In genomic region chr4:79141530-79141929, GRCh38 we compare ENCODE assay signal across 16 cellular contexts.
DNase-seq lines count a peak whose midpoint lies in the region; ATAC-seq lines count a peak whose summit lies in the region.
"Had no signal": no experiment of that assay in that cellular context is flagged by ENCODE, and none has a peak within 500 bp of the region (broad histone marks: within the 10 kb centered on the region; RNA-seq: fewer than 3 reads in every experiment).

No MANE protein-coding gene starts in this region.

- DNase-seq in stimulated activated naive CD8-positive, alpha-beta T cell treated with anti-CD3 and anti-CD28 coated beads, Interleukin-15, amount 100 ng/mL, for 72 hours = no peak
- no peak for DNase-seq in stimulated activated naive CD8-positive, alpha-beta T cell treated with anti-CD3 and anti-CD28 coated beads, Interleukin-15, Interleukin-2, amounts not matched to agents 100 U/mL and 50 U/mL, for 24 hours
- DNase-seq in astrocyte of the hippocampus (ENCODE audit: low read depth, low spot score) (peak; percentile 65), iPS-NIHi7 (ENCODE audit: extremely low spot score) (peak; percentile 80), NOMO-1 treated with dmso at 0.1 percent for 144 hours (lab: John Stamatoyannopoulos, UW; ENCODE audit: unreplicated experiment) (no peak), COLO829 (ENCODE audit: low spot score) (no peak), Karpas-422 (no peak), NCI-H1417 (lab: John Stamatoyannopoulos, UW) (no peak)
- DNase-seq: activated B cell treated with CpG ODN at 0.5 μM for 24 hours; activated gamma-delta T cell treated with Interleukin-2 at 50 U/mL for 16 hours; dermis blood vessel endothelial cell; GDM1; NCI-H1436 treated with DMSO at 0.1 percent for 48 hours; nucleus accumbens; stimulated activated CD4-positive, alpha-beta T cell treated with anti-CD3 and anti-CD28 coated beads, Interleukin-1b, Interleukin-23, amount 100 ng/mL, for 48 hours had no signal

- no peaks in the 10 kb centered on the region for H3K4me1 Mint-ChIP-seq in stimulated activated naive CD8-positive, alpha-beta T cell treated with anti-CD3 and anti-CD28 coated beads, Interleukin-15, amount 100 ng/mL, for 72 hours
- H3K4me1 Mint-ChIP-seq: activated B cell treated with CpG ODN at 0.5 μM for 24 hours had no signal

- no peaks in the 10 kb centered on the region for H3K79me2 ChIP-seq in Karpas-422 (ENCODE audit: low read length)

- no peaks in the 10 kb centered on the region for H3K27me3 ChIP-seq in Karpas-422 (ENCODE audit: low read length)

- H4K20me1 ChIP-seq in Karpas-422 (ENCODE audit: insufficient read depth, low read depth, low read length) = no peaks in the 10 kb centered on the region

- no peak overlapping the region for H3K27ac ChIP-seq in Karpas-422 (ENCODE audit: low read length)

- H3K9me3 Mint-ChIP-seq in stimulated activated naive CD8-positive, alpha-beta T cell treated with anti-CD3 and anti-CD28 coated beads, Interleukin-15, amount 100 ng/mL, for 72 hours = peaks cover 0 to 6% of the 10 kb centered on the region in 2 donors

- no peaks in the 10 kb centered on the region for H3K36me3 ChIP-seq in Karpas-422 (ENCODE audit: insufficient read depth, low read length)
- H3K36me3 ChIP-seq: HAP-1 had no signal

- H3K9me3 ChIP-seq in Karpas-422 (ENCODE audit: low read length) = no peaks in the 10 kb centered on the region
- H3K9me3 ChIP-seq: HAP-1 had no signal

- no peak overlapping the region for H3K4me3 Mint-ChIP-seq in stimulated activated naive CD8-positive, alpha-beta T cell treated with anti-CD3 and anti-CD28 coated beads, Interleukin-15, amount 100 ng/mL, for 72 hours
- H3K4me3 Mint-ChIP-seq: activated B cell treated with CpG ODN at 0.5 μM for 24 hours had no signal

- no peak overlapping the region for H3K4me2 ChIP-seq in Karpas-422 (ENCODE audit: low read depth, low read length, poor library complexity, severe bottlenecking)

- H3K9ac ChIP-seq in Karpas-422 (ENCODE audit: low read length) = no peak overlapping the region

- ATAC-seq in stimulated activated naive CD8-positive, alpha-beta T cell treated with anti-CD3 and anti-CD28 coated beads, Interleukin-15, amount 100 ng/mL, for 72 hours = peak; percentile 31
- ATAC-seq in stimulated activated naive CD8-positive, alpha-beta T cell treated with anti-CD3 and anti-CD28 coated beads, Interleukin-15, Interleukin-2, amounts not matched to agents 100 U/mL and 50 U/mL, for 24 hours = no peak

- H3K9me2 ChIP-seq in Karpas-422 (replicated peaks; ENCODE audit: insufficient read depth, low read length) = no peaks in the 10 kb centered on the region

- H2AFZ ChIP-seq in Karpas-422 (ENCODE audit: low read length) = no peak overlapping the region

- H3K4me3 ChIP-seq in Karpas-422 (ENCODE audit: low read length) = no peak overlapping the region
- H3K4me3 ChIP-seq: HAP-1 had no signal

- no peaks in the 10 kb centered on the region for H3K4me1 ChIP-seq in Karpas-422 (ENCODE audit: low read length)
- H3K4me1 ChIP-seq: HAP-1 had no signal

- H3K27ac Mint-ChIP-seq in stimulated activated naive CD8-positive, alpha-beta T cell treated with anti-CD3 and anti-CD28 coated beads, Interleukin-15, amount 100 ng/mL, for 72 hours = no peak overlapping the region
- H3K27ac Mint-ChIP-seq: activated B cell treated with CpG ODN at 0.5 μM for 24 hours had no signal

- no peaks in the 10 kb centered on the region for H3K27me3 Mint-ChIP-seq in stimulated activated naive CD8-positive, alpha-beta T cell treated with anti-CD3 and anti-CD28 coated beads, Interleukin-15, amount 100 ng/mL, for 72 hours

Comparison
In these comparisons a context has a peak if more than half of its experiments do, and no peak if none do; other contexts are left out.
1. DNase-seq: peak in astrocyte of the hippocampus (single experiment) and iPS-NIHi7 (single experiment); none in stimulated activated naive CD8-positive, alpha-beta T cell treated with anti-CD3 and anti-CD28 coated beads, Interleukin-15, amount 100 ng/mL, for 72 hours (0 of 2), stimulated activated naive CD8-positive, alpha-beta T cell treated with anti-CD3 and anti-CD28 coated beads, Interleukin-15, Interleukin-2, amounts not matched to agents 100 U/mL and 50 U/mL, for 24 hours (single experiment), NOMO-1 treated with dmso at 0.1 percent for 144 hours (single experiment), COLO829 (single experiment), Karpas-422 (single experiment) and NCI-H1417 (0 of 3).